ENCODE assay signal across 9 cellular contexts in the genomic region with DNA sequence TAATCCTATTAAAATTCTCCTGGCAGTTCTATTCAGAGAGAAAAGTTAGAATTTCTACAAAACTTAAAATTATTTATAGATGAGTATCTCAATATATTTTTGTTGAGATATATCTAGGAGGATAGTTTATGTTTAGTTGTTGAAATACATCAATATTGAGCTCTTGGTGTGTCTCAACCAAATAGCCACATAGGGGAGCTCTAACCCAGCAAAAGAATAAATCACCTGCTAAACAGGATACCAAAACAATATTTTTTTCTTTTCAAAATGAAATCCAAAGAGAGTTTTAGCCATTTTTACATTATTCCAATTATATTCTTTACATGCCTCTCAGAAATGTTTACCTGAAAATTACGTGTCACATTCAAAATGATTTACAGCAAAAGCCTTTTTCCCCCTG.
DNase-seq lines count a peak whose midpoint lies in the region; ATAC-seq and TF ChIP-seq lines count a peak whose summit lies in the region.
"Had no signal": no experiment of that assay in that cellular context is flagged by ENCODE, and none has a peak within 500 bp of the region (broad histone marks: within the 10 kb centered on the region; RNA-seq: fewer than 3 reads in every experiment).

No MANE protein-coding gene starts in this region.

- DNase-seq in left ventricle myocardium inferior: no peak
- DNase-seq in heart left ventricle: no peak
- DNase-seq in NCI-H460 (ENCODE audit: extremely low read depth, low read depth): peak; percentile 42
- no peak for DNase-seq in type B pancreatic cell (ENCODE audit: extremely low spot score, unreplicated experiment)
- no peak for DNase-seq in activated CD8-positive, alpha-beta memory T cell treated with anti-CD3 and anti-CD28 coated beads, Interleukin-2, amount 50 U/mL, for 4 hours
- DNase-seq in suprapubic skin (ENCODE audit: low spot score in 2 of 2): no peak

- H3K9me3 ChIP-seq in left ventricle myocardium inferior (replicated peaks) (peaks cover 5% of the 10 kb centered on the region), heart left ventricle (peaks cover 0 to 8% (median 0%) of the 10 kb centered on the region in 12 donors), suprapubic skin (no peaks in the 10 kb centered on the region)

- H3K4me3 Mint-ChIP-seq in brain: no peak overlapping the region
- H3K4me3 Mint-ChIP-seq in type B pancreatic cell: no peak overlapping the region

- H3K36me3 Mint-ChIP-seq in brain: no peaks in the 10 kb centered on the region
- H3K36me3 Mint-ChIP-seq in type B pancreatic cell: no peaks in the 10 kb centered on the region
- H3K36me3 Mint-ChIP-seq: activated naive CD4-positive, alpha-beta T cell treated with anti-CD3 and anti-CD28 coated beads, Interleukin-2, amount 50 U/mL, for 72 hours had no signal

- H3K36me3 ChIP-seq in left ventricle myocardium inferior (no peaks in the 10 kb centered on the region), heart left ventricle (no peaks in the 10 kb centered on the region), suprapubic skin (no peaks in the 10 kb centered on the region)

- H3K27me3 ChIP-seq in left ventricle myocardium inferior (ENCODE audit: low read depth): no peaks in the 10 kb centered on the region
- no peaks in the 10 kb centered on the region for H3K27me3 ChIP-seq in heart left ventricle
- no peaks in the 10 kb centered on the region for H3K27me3 ChIP-seq in suprapubic skin

- peak; percentile 39 for TF ChIP-seq CTCF in left ventricle myocardium inferior (IDR thresholded peaks at IDR 0.05; ENCODE audit: borderline replicate concordance)
- TF ChIP-seq CTCF in heart left ventricle (IDR thresholded peaks at IDR 0.05): peak in 2 of 12 donors; percentile 8 to 9
- TF ChIP-seq CTCF in brain (conservative IDR thresholded peaks at IDR 0.05): peak; percentile 75 to 79
- TF ChIP-seq CTCF in type B pancreatic cell (conservative IDR thresholded peaks at IDR 0.05): peak; percentile 79
- no peak for TF ChIP-seq CTCF in suprapubic skin (IDR thresholded peaks at IDR 0.05)

- no peak overlapping the region for H3K27ac Mint-ChIP-seq in brain
- H3K27ac Mint-ChIP-seq in type B pancreatic cell: no peak overlapping the region
- H3K27ac Mint-ChIP-seq: activated naive CD4-positive, alpha-beta T cell treated with anti-CD3 and anti-CD28 coated beads, Interleukin-2, amount 50 U/mL, for 72 hours had no signal

- no peaks in the 10 kb centered on the region for H3K27me3 Mint-ChIP-seq in brain
- H3K27me3 Mint-ChIP-seq in type B pancreatic cell: no peaks in the 10 kb centered on the region

- no peak for TF ChIP-seq EP300 in suprapubic skin (IDR thresholded peaks at IDR 0.05)

- H3K4me1 Mint-ChIP-seq in brain: no peaks in the 10 kb centered on the region
- H3K4me1 Mint-ChIP-seq in type B pancreatic cell (ENCODE audit: unreplicated experiment): no peaks in the 10 kb centered on the region

- H3K4me3 ChIP-seq in left ventricle myocardium inferior (no peak overlapping the region), heart left ventricle (no peak overlapping the region), suprapubic skin (no peak overlapping the region)

- 21 to 38% (median 31%) methylated on average over 1 of the region's 1 CpG for WGBS in heart left ventricle, 4 donors
- 19% methylated on average over 1 of the region's 1 CpG for WGBS in suprapubic skin

- peaks cover 0 to 6% (median 2%) of the 10 kb centered on the region in 5 experiments for H3K9me3 Mint-ChIP-seq in brain
- H3K9me3 Mint-ChIP-seq in type B pancreatic cell: peaks cover 9% of the 10 kb centered on the region

- ATAC-seq in heart left ventricle (no peak), HG03520 (IDR thresholded peaks at IDR 0.05; ENCODE audit: unreplicated experiment) (no peak)
- ATAC-seq: activated naive CD4-positive, alpha-beta T cell treated with anti-CD3 and anti-CD28 coated beads, Interleukin-2, amount 50 U/mL, for 72 hours had no signal

- TF ChIP-seq POLR2A in heart left ventricle (IDR thresholded peaks at IDR 0.05) (no peak), suprapubic skin (IDR thresholded peaks at IDR 0.05) (no peak)

- H3K4me1 ChIP-seq in left ventricle myocardium inferior: no peaks in the 10 kb centered on the region
- no peaks in the 10 kb centered on the region for H3K4me1 ChIP-seq in heart left ventricle
- H3K4me1 ChIP-seq in suprapubic skin: no peaks in the 10 kb centered on the region

- intact Hi-C loops in left ventricle myocardium inferior (cut with micrococcal nuclease): no loop called here
- intact Hi-C loops in heart left ventricle (cut with DNase I): no loop called here

- no peak overlapping the region for H3K27ac ChIP-seq in left ventricle myocardium inferior (replicated peaks)
- H3K27ac ChIP-seq in heart left ventricle: no peak overlapping the region
- H3K27ac ChIP-seq in suprapubic skin: no peak overlapping the region

Comparison
In these comparisons a context has a peak if more than half of its experiments do, and no peak if none do; other contexts are left out.
1. CTCF ChIP-seq: peak in left ventricle myocardium inferior (single experiment), brain (2 of 2) and type B pancreatic cell (single experiment); none in suprapubic skin (0 of 2).